In the genomic region with DNA sequence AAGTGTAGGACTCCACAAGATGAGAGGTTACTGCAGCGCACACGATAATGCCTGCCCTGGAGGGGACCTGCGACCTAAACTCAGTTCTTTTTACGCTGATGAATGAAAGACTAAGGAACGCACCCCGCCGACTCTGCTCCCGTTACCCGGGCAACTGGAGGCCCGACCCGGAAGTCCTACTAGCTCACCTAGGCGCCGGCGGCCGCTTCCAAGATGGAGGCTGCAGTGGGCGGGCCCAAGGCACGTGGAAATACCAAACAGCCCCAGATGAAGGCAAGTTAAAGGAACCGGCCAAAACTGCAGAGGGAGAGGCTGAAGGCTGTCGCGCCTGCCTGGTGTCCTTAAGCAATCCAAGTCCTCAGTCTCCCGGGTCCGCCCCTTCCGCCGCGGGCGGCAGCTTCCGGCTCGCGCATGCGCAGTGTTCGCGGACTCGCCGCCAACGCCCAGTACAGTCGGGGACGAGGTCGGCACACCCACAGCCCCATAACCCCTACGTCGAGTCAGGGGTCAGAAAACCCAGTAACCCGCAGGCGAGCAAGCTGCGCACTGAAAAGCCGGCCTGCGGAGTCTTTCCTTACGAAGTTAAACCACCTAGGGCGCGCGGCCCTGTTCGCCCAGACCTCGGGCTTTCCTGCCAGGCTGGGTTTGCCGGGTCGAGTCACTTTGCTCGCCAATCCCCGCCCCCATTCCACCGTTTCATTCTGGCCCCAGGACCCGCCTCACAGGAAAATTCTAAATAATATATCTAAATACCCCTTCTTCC, we compare ENCODE assay signal across 8 cellular contexts. TPM values are rescaled to one million over a fixed set of nuclear protein-coding genes. Genes with fewer than 3 reads are reported as not detected.
DNase-seq lines count a peak whose midpoint lies in the region; ATAC-seq, FAIRE-seq and TF ChIP-seq lines count a peak whose summit lies in the region.

A gene with protein sequence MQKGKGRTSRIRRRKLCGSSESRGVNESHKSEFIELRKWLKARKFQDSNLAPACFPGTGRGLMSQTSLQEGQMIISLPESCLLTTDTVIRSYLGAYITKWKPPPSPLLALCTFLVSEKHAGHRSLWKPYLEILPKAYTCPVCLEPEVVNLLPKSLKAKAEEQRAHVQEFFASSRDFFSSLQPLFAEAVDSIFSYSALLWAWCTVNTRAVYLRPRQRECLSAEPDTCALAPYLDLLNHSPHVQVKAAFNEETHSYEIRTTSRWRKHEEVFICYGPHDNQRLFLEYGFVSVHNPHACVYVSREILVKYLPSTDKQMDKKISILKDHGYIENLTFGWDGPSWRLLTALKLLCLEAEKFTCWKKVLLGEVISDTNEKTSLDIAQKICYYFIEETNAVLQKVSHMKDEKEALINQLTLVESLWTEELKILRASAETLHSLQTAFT (minus strand): TSS at position 368 of the 763 bp plus-strand sequence. CDS start 1,638 bp downstream, outside the sequence.

- H3K36me3 ChIP-seq in adrenal gland (replicated peaks in 1 of 2) = peaks cover 0 to 28% of the 10 kb centered on the region in 2 donors

- peaks cover 10% of the 10 kb centered on the region for H3K36me3 Mint-ChIP-seq in progenitor cell of endocrine pancreas (ENCODE audit: insufficient read depth)

- DNase-seq in GM12892 (ENCODE audit: insufficient read length) = peak; percentile 95
- peak; percentile 87 for DNase-seq in NCI-H146 (lab: John Stamatoyannopoulos, UW)
- DNase-seq in T-helper 1 cell = peak; percentile 83 to 93 (median 89)
- peak; percentile 89 to 94 (median 93) for DNase-seq in adrenal gland
- peak; percentile 94 for DNase-seq in left cardiac atrium
- peak; percentile 87 for DNase-seq in progenitor cell of endocrine pancreas (ENCODE audit: low spot score, unreplicated experiment)
- DNase-seq in ureter (ENCODE audit: low spot score) = peak; percentile 93

- H3K27me3 Mint-ChIP-seq in progenitor cell of endocrine pancreas = peaks cover 3% of the 10 kb centered on the region

- H3K4me3 Mint-ChIP-seq in progenitor cell of endocrine pancreas (ENCODE audit: low read depth) = peak within 1 kb of the TSS; percentile 96

- H3K9me3 Mint-ChIP-seq in progenitor cell of endocrine pancreas (ENCODE audit: low read depth) = no peaks in the 10 kb centered on the region

- H3K27me3 ChIP-seq in adrenal gland = no peaks in the 10 kb centered on the region

- WGBS in adrenal gland, 4 donors = 0 to 1% (median 0%) methylated on average over 15 to 57 of the region's 57 CpGs

- H3K27ac ChIP-seq in adrenal gland = peak within 1 kb of the TSS; percentile 76 to 95 (median 84)

- H3K4me1 ChIP-seq in adrenal gland (replicated peaks in 1 of 2) = peaks cover 0 to 25% of the 10 kb centered on the region in 2 donors

- peak; percentile 92 for ATAC-seq in HG02852 (IDR thresholded peaks at IDR 0.05; ENCODE audit: unreplicated experiment)
- ATAC-seq in left cardiac atrium = peak; percentile 97 to 98

- peak; percentile 95 for FAIRE-seq in GM12892 (lab: Jason Lieb, UNC)

- intact Hi-C loops in adrenal gland (cut with DNase I) (no loop called here), left cardiac atrium (cut with DNase I) (no loop called here)

- TF ChIP-seq POLR2A in GM12892 (IDR thresholded peaks at IDR 0.05; ENCODE audit: low read depth, low read length) (peak; percentile 88), adrenal gland (IDR thresholded peaks at IDR 0.05) (peak; percentile 87)

- TF ChIP-seq CTCF in adrenal gland (IDR thresholded peaks at IDR 0.05) = no peak
- no peak for TF ChIP-seq CTCF in progenitor cell of endocrine pancreas (IDR thresholded peaks at IDR 0.05; ENCODE audit: unreplicated experiment)

- peaks cover 4% of the 10 kb centered on the region for H3K4me1 Mint-ChIP-seq in progenitor cell of endocrine pancreas (ENCODE audit: low read depth)

- no peaks in the 10 kb centered on the region for H3K9me3 ChIP-seq in adrenal gland (replicated peaks in 1 of 3)

- peak within 1 kb of the TSS; percentile 96 for H3K27ac Mint-ChIP-seq in progenitor cell of endocrine pancreas

- H3K4me3 ChIP-seq in adrenal gland = peak within 1 kb of the TSS; percentile 17 to 79 (median 70)

RNA-seq across cellular contexts. Expression of the gene that starts here (rescaled TPM):
- 14.1 TPM for polyA plus RNA-seq in GM12892 (2012; ENCODE audit: missing spikeins)
- total RNA-seq in adrenal gland = 10 to 100 TPM in 7 of 8 donors, 1 to 10 TPM in 1; 7.9 to 24.5 (median 15.0) TPM
- 10 to 100 TPM; 12.5 to 19.5 (median 19.5) TPM for polyA plus RNA-seq in adrenal gland
- 10 to 100 TPM; 11.5 TPM for total RNA-seq in left cardiac atrium
- 45.8 and 45.9 TPM in 2 replicates for total RNA-seq in progenitor cell of endocrine pancreas
- total RNA-seq in ureter = 38.2 TPM

Comparison
In these comparisons a context has a peak if more than half of its experiments do, and no peak if none do; other contexts are left out.
1. Peak in every context shown above with its lines: DNase-seq, ATAC-seq, H3K4me3 ChIP-seq and H3K27ac ChIP-seq.